8 cellular contexts compared by ENCODE assay signal in genomic region chrX:24506082-24506481, GRCh38. TPM values are rescaled to one million over a fixed set of nuclear protein-coding genes. Genes with fewer than 3 reads are reported as not detected.
DNase-seq lines count a peak whose midpoint lies in the region; ATAC-seq and TF ChIP-seq lines count a peak whose summit lies in the region.

No MANE protein-coding gene starts in this region.

- H4K91ac ChIP-seq in IMR-90 (ENCODE audit: insufficient read depth, low read depth, low read length), result no peak overlapping the region

- H4K20me1 ChIP-seq in IMR-90 (ENCODE audit: insufficient read depth, low read length), result no peaks in the 10 kb centered on the region

- dilution Hi-C loops in IMR-90 (cut with HindIII; ENCODE audit: low sequenced_read_pairs, unreplicated experiment), result no loop called here

- no peak overlapping the region for H3K4ac ChIP-seq in IMR-90 (ENCODE audit: low read depth, low read length)

- H3K9ac ChIP-seq in IMR-90 (ENCODE audit: low read depth, low read length), result no peak overlapping the region

- H3K27me3 ChIP-seq in IMR-90 (ENCODE audit: control insufficient read depth, insufficient read depth, low read length) (no peaks in the 10 kb centered on the region), psoas muscle (ENCODE audit: insufficient read depth in 3 of 3, low read length in 2 of 3) (no peaks in the 10 kb centered on the region), right atrium auricular region (no peaks in the 10 kb centered on the region)
- no peaks in the 10 kb centered on the region for H3K27me3 ChIP-seq in CD4-positive, alpha-beta T cell (ENCODE audit: control insufficient read depth, insufficient read depth, low read length)

- BruUV-seq in IMR-90 (replicated peaks; lab: Mats Ljungman, UMichigan), result no TSS peak

- H3K56ac ChIP-seq in IMR-90 (ENCODE audit: extremely low read depth, insufficient read depth, low read length), result no peak overlapping the region

- H3K27ac Mint-ChIP-seq in effector memory CD8-positive, alpha-beta T cell, result peak overlapping the region; percentile 42 to 52
- H3K27ac Mint-ChIP-seq in CD4-positive, alpha-beta T cell, result no peak overlapping the region

- TF ChIP-seq CTCF in IMR-90 (conservative IDR thresholded peaks at IDR 0.05; ENCODE audit: low read depth, low read length) (no peak), psoas muscle (IDR thresholded peaks at IDR 0.05) (no peak), right atrium auricular region (IDR thresholded peaks at IDR 0.05) (no peak)
- TF ChIP-seq CTCF in CD4-positive, alpha-beta T cell (IDR thresholded peaks at IDR 0.05), result no peak

- no peak overlapping the region for H3K4me3 ChIP-seq in IMR-90 (ENCODE audit: insufficient read depth, low read depth, low read length)
- H3K4me3 ChIP-seq in psoas muscle, result no peak overlapping the region
- H3K4me3 ChIP-seq in right atrium auricular region, result no peak overlapping the region

- H3K9me3 Mint-ChIP-seq in effector memory CD8-positive, alpha-beta T cell, result no peaks in the 10 kb centered on the region
- no peaks in the 10 kb centered on the region for H3K9me3 Mint-ChIP-seq in CD4-positive, alpha-beta T cell

- H2BK15ac ChIP-seq in IMR-90 (ENCODE audit: low read depth, low read length), result no peak overlapping the region

- CTCF ChIA-PET in IMR-90 (lab: Yijun Ruan, JAX), result no interaction called here
- CTCF ChIA-PET in CD4-positive, alpha-beta T cell (lab: Charles Lee), result no interaction called here

- H2BK5ac ChIP-seq in IMR-90 (ENCODE audit: low read depth, low read length, poor library complexity, severe bottlenecking), result no peak overlapping the region

- H2BK120ac ChIP-seq in IMR-90 (ENCODE audit: low read depth, low read length), result no peak overlapping the region

- no peak overlapping the region; the same call in 1 of the 2 replicates for H3K4me2 ChIP-seq in IMR-90 (ENCODE audit: low read depth, low read length)

- H3K36me3 ChIP-seq in IMR-90 (ENCODE audit: control insufficient read depth, insufficient read depth, low read length) (no peaks in the 10 kb centered on the region), psoas muscle (ENCODE audit: insufficient read depth in 1 of 2, low read depth in 1 of 2) (no peaks in the 10 kb centered on the region), right atrium auricular region (no peaks in the 10 kb centered on the region)

- H3K4me1 ChIP-seq in IMR-90 (ENCODE audit: control insufficient read depth, insufficient read depth, low read length), result peaks cover 1% of the 10 kb centered on the region; the same call in 1 of the 2 replicates
- no peaks in the 10 kb centered on the region for H3K4me1 ChIP-seq in psoas muscle
- no peaks in the 10 kb centered on the region for H3K4me1 ChIP-seq in right atrium auricular region

- H3K14ac ChIP-seq in IMR-90 (replicated peaks; ENCODE audit: low read depth, low read length), result no peak overlapping the region

- H3K36me3 Mint-ChIP-seq in effector memory CD8-positive, alpha-beta T cell (ENCODE audit: insufficient read depth), result peaks cover 17% of the 10 kb centered on the region
- peaks cover 66% of the 10 kb centered on the region for H3K36me3 Mint-ChIP-seq in CD4-positive, alpha-beta T cell (ENCODE audit: low read depth)

- H4K5ac ChIP-seq in IMR-90 (ENCODE audit: low read depth, low read length), result no peak overlapping the region

- TF ChIP-seq RAD21 in IMR-90 (IDR thresholded peaks at IDR 0.05; ENCODE audit: low read length), result no peak

- H3K9me3 ChIP-seq in IMR-90 (ENCODE audit: control insufficient read depth, insufficient read depth, low read length) (no peaks in the 10 kb centered on the region), psoas muscle (no peaks in the 10 kb centered on the region), right atrium auricular region (no peaks in the 10 kb centered on the region)
- no peaks in the 10 kb centered on the region for H3K9me3 ChIP-seq in CD4-positive, alpha-beta T cell (ENCODE audit: control insufficient read depth, low read length)

- intact Hi-C loops in IMR-90 (cut with micrococcal nuclease) (no loop called here), psoas muscle (cut with DNase I) (no loop called here)
- intact Hi-C loops in CD4-positive, alpha-beta T cell (cut with DNase I, micrococcal nuclease), result no loop called here

- H4K8ac ChIP-seq in IMR-90 (ENCODE audit: low read depth in 2 of 2, low read length in 2 of 2), result no peak overlapping the region

- in situ Hi-C loops in Caki2 (cut with HindIII; ENCODE audit: low pct_unique_long_range_greater_than_20kb, low sequenced_read_pairs), result no loop called here
- in situ Hi-C loops in IMR-90 (cut with MboI; ENCODE audit: low sequenced_read_pairs), result loop anchor here (10.0 kb wide), 1 partner anchor 241 kb away; no protein-coding TSS in a partner anchor

- POLR2A ChIA-PET in IMR-90 (lab: Charles Lee; ENCODE audit: unreplicated experiment), result no interaction called here
- POLR2A ChIA-PET in CD4-positive, alpha-beta T cell (lab: Charles Lee), result no interaction called here

- H3K79me1 ChIP-seq in IMR-90 (ENCODE audit: low read depth in 1 of 2, low read length in 2 of 2), result no peaks in the 10 kb centered on the region

- H3K27ac ChIP-seq in IMR-90 (ENCODE audit: insufficient read depth, low read length) (no peak overlapping the region), psoas muscle (no peak overlapping the region), right atrium auricular region (no peak overlapping the region)
- H3K27ac ChIP-seq in CD4-positive, alpha-beta T cell (ENCODE audit: low read depth, low read length), result no peak overlapping the region

- H3K18ac ChIP-seq in IMR-90 (ENCODE audit: low read depth, low read length), result no peak overlapping the region

- no peak overlapping the region for H3K4me3 Mint-ChIP-seq in effector memory CD8-positive, alpha-beta T cell
- H3K4me3 Mint-ChIP-seq in CD4-positive, alpha-beta T cell, result no peak overlapping the region

- no peak overlapping the region for H2AFZ ChIP-seq in IMR-90 (replicated peaks; ENCODE audit: low read length, poor library complexity)

- no CpG with 5 or more reads among the region's 1 CpG for WGBS in IMR-90 (ENCODE audit: extremely low coverage in 2 of 2, insufficient read length in 1 of 2), 2 experiments
- WGBS in psoas muscle, 3 donors, result 77 to 88% (median 78%) methylated on average over 1 of the region's 1 CpG

- peak; percentile 47 for DNase-seq in Caki2 (ENCODE audit: low read depth)
- peak; percentile 44 for DNase-seq in IMR-90
- DNase-seq in effector memory CD8-positive, alpha-beta T cell, result no peak
- DNase-seq in CD4-positive, alpha-beta T cell, result no peak
- no peak for DNase-seq in psoas muscle
- no peak for DNase-seq in MV-4-11 (lab: John Stamatoyannopoulos, UW)
- no peak for DNase-seq in right atrium auricular region (ENCODE audit: low spot score)

- TF ChIP-seq POLR2A in IMR-90 (IDR thresholded peaks at IDR 0.05; ENCODE audit: low read depth, low read length), result no peak

- no peak overlapping the region for H2BK20ac ChIP-seq in IMR-90 (ENCODE audit: low read depth, low read length)

- H2AK5ac ChIP-seq in IMR-90 (ENCODE audit: low read depth, low read length), result no peak overlapping the region

- H2AK9ac ChIP-seq in IMR-90 (replicated peaks; ENCODE audit: low read depth, low read length, poor library complexity), result no peak overlapping the region

- peaks cover 0 to 3% of the 10 kb centered on the region in 2 donors for H3K4me1 Mint-ChIP-seq in effector memory CD8-positive, alpha-beta T cell (ENCODE audit: low read depth in 2 of 2)
- H3K4me1 Mint-ChIP-seq in CD4-positive, alpha-beta T cell (ENCODE audit: low read depth), result no peaks in the 10 kb centered on the region

- no peak overlapping the region for H3K23ac ChIP-seq in IMR-90 (ENCODE audit: low read depth, low read length)

- peak; percentile 49 for ATAC-seq in GM19025 (IDR thresholded peaks at IDR 0.05; ENCODE audit: low read depth, unreplicated experiment)
- ATAC-seq in IMR-90 (ENCODE audit: low read depth), result peak; percentile 53
- ATAC-seq in effector memory CD8-positive, alpha-beta T cell (replicated peaks), result no peak
- ATAC-seq in CD4-positive, alpha-beta T cell (ENCODE audit: poor library complexity), result no peak
- no peak for ATAC-seq in psoas muscle

- H3K9me1 ChIP-seq in IMR-90 (ENCODE audit: insufficient read depth, low read length), result no peaks in the 10 kb centered on the region

- H3K27me3 Mint-ChIP-seq in effector memory CD8-positive, alpha-beta T cell, result no peaks in the 10 kb centered on the region
- no peaks in the 10 kb centered on the region for H3K27me3 Mint-ChIP-seq in CD4-positive, alpha-beta T cell

TF ChIP-seq in IMR-90, 13 proteins besides CTCF, POLR2A, EP300 and RAD21 (continues in another document):
- TF ChIP-seq RCOR1 (IDR thresholded peaks at IDR 0.05; ENCODE audit: insufficient replicate concordance, low read length) (no peak), MAZ (IDR thresholded peaks at IDR 0.05; ENCODE audit: borderline replicate concordance, low read depth, low read length) (no peak), SMC3 (IDR thresholded peaks at IDR 0.05; ENCODE audit: low read depth, low read length) (no peak), ELK1 (IDR thresholded peaks at IDR 0.05; ENCODE audit: borderline replicate concordance, low read depth, low read length) (no peak), CHD1 (IDR thresholded peaks at IDR 0.05; ENCODE audit: low read depth, low read length) (no peak), CEBPB (IDR thresholded peaks at IDR 0.05; ENCODE audit: low read depth, low read length) (no peak), FOS (IDR thresholded peaks at IDR 0.05; ENCODE audit: low read depth, low read length) (no peak), RFX5 (IDR thresholded peaks at IDR 0.05; ENCODE audit: low read depth, low read length) (no peak)

RNA-seq across cellular contexts. Expression of gene PDK3, which starts 41.0 kb away (rescaled TPM):
- total RNA-seq in Caki2 (2014; rRNA removed; shearing (Covaris generic); ENCODE audit: low replicate concordance), result 19.3 and 21.1 TPM in 2 replicates
- total RNA-seq in IMR-90 (2012; rRNA removed) (4.8 and 5.0 TPM in 2 replicates), psoas muscle (1 to 10 TPM; 1.7 to 3.2 (median 2.3) TPM), right atrium auricular region (10 to 100 TPM; 30.0 to 34.3 TPM)
- polyA plus RNA-seq in IMR-90 (2012; rRNA removed) (1.7 and 2.3 TPM in 2 replicates), psoas muscle (1 to 10 TPM in 1 of 3 donors, under 1 TPM in 2; 0.45 to 1.3 (median 0.61) TPM)
- 0.70 and 1.1 TPM in 2 replicates for polyA plus RNA-seq in IMR-90 (2012; cell fraction: cytosol; rRNA removed)
- polyA plus RNA-seq in IMR-90 (2012; cell fraction: nucleus; rRNA removed; ENCODE audit: low replicate concordance), result 0.41 and 1.9 TPM in 2 replicates
- 10 to 100 TPM; 12.5 to 12.6 TPM for total RNA-seq in CD4-positive, alpha-beta T cell

Comparison
In these comparisons a context has a peak if more than half of its experiments do, and no peak if none do; other contexts are left out.
1. DNase-seq: peak in Caki2 (single experiment) and IMR-90 (single experiment); none in effector memory CD8-positive, alpha-beta T cell (0 of 3), CD4-positive, alpha-beta T cell (0 of 10), psoas muscle (0 of 2), MV-4-11 (single experiment) and right atrium auricular region (single experiment).
2. ATAC-seq: peak in GM19025 (single experiment) and IMR-90 (single experiment); none in effector memory CD8-positive, alpha-beta T cell (single experiment), CD4-positive, alpha-beta T cell (single experiment) and psoas muscle (0 of 4).